37 cellular contexts compared by ENCODE assay signal in the genomic region with DNA sequence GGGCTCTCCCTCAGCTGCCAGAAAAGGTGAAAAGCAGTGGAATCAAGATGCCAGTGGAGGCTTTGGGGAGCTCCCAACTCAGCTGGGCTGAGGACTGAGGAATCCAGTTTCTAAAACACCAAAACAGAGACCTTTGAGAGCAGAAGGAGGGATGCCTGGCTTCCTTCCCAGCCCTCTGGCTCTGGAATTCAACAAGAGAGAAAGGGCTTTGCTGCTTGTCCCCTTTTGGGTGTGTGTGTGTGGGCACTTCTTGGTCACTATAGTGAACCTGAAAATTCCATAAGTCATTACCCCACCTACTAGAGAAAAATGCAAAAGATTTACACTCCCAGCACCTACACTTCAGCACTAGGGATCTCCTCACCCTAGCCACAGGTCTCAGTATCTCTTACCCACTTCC. TPM values are rescaled to one million over a fixed set of nuclear protein-coding genes. Genes with fewer than 3 reads are reported as not detected.
"Had no signal": no experiment of that assay in that cellular context is flagged by ENCODE, and none has a peak within 500 bp of the region (broad histone marks: within the 10 kb centered on the region; RNA-seq: fewer than 3 reads in every experiment).

No MANE protein-coding gene starts in this region.

- H3K4me3 Mint-ChIP-seq: activated B cell treated with CpG ODN at 0.5 μM for 24 hours; activated CD8-positive, alpha-beta T cell treated with anti-CD3 and anti-CD28 coated beads for 36 hours; activated naive CD8-positive, alpha-beta T cell; activated T-cell treated with anti-CD3 and anti-CD28 coated beads, Interleukin-2, amount 50 U/mL, for 4 hours; activated T-helper 17 cell treated with anti-CD3 and anti-CD28 coated beads, Interleukin-2, amount 50 U/mL, for 72 hours; central memory CD8-positive, alpha-beta T cell; effector memory CD8-positive, alpha-beta T cell; T-helper 17 cell; T-helper 2 cell treated with Interferon-gamma antibody and Interleukin-4, amounts not matched to agents 5 μg/mL and 100 μg/mL, for 36 hours had no signal

- DNase-seq: activated B cell treated with CpG ODN at 0.5 μM for 24 hours; activated CD4-positive, alpha-beta T cell treated with anti-CD3 and anti-CD28 coated beads for 48 hours; activated CD4-positive, alpha-beta T cell treated with anti-CD3 and anti-CD28 coated beads, Interleukin-2, amount 50 U/mL, for 1 hour; activated CD4-positive, alpha-beta T cell treated with anti-CD3 and anti-CD28 coated beads, Interleukin-2, amount 50 U/mL, for 48 hours; activated CD8-positive, alpha-beta T cell treated with anti-CD3 and anti-CD28 coated beads for 36 hours; activated effector memory CD4-positive, alpha-beta T cell treated with Interleukin-2 at 50 U/mL for 16 hours; activated gamma-delta T cell treated with Interleukin-2 at 50 U/mL for 16 hours; activated naive CD4-positive, alpha-beta T cell treated with anti-CD3 and anti-CD28 coated beads, Interleukin-2, amount 50 U/mL, for 16 hours; activated naive CD4-positive, alpha-beta T cell treated with Interleukin-2 at 50 U/mL for 16 hours; activated T-cell treated with anti-CD3 and anti-CD28 coated beads, Interleukin-2, amount 50 U/mL, for 4 hours; amniotic stem cell; anterior cingulate cortex; brain microvascular endothelial cell; dermis blood vessel endothelial cell; effector CD4-positive, alpha-beta T cell; effector memory CD8-positive, alpha-beta T cell; erythroblast; foreskin melanocyte; T-helper 1 cell; T-helper 17 cell; T1000; WERI-Rb-1 had no signal

- ATAC-seq: activated CD4-positive, CD25-positive, alpha-beta regulatory T cell treated with anti-CD3 and anti-CD28 coated beads, Interleukin-2, amount 50 U/mL, for 24 hours; activated CD8-positive, alpha-beta T cell treated with anti-CD3 and anti-CD28 coated beads for 36 hours; activated T-cell treated with anti-CD3 and anti-CD28 coated beads, Interleukin-2, amount 50 U/mL, for 4 hours; activated T-helper 17 cell treated with anti-CD3 and anti-CD28 coated beads, Interleukin-2, amount 50 U/mL, for 72 hours; effector memory CD8-positive, alpha-beta T cell; gastroesophageal sphincter; T-helper 17 cell had no signal

- H3K36me3 ChIP-seq: brain microvascular endothelial cell, esophagus muscularis mucosa, gastroesophageal sphincter, WERI-Rb-1 had no signal

- FAIRE-seq: astrocyte, bronchial epithelial cell had no signal

- H3K4me1 Mint-ChIP-seq: activated B cell treated with CpG ODN at 0.5 μM for 24 hours; activated T-helper 17 cell treated with anti-CD3 and anti-CD28 coated beads, Interleukin-2, amount 50 U/mL, for 72 hours; T-helper 17 cell had no signal

- H3K4me1 ChIP-seq: esophagus muscularis mucosa, gastroesophageal sphincter had no signal

- H3K27ac ChIP-seq: brain microvascular endothelial cell, coronary artery, esophagus muscularis mucosa, gastroesophageal sphincter, WERI-Rb-1 had no signal

- H3K27ac Mint-ChIP-seq: activated B cell treated with CpG ODN at 0.5 μM for 24 hours; activated CD8-positive, alpha-beta T cell treated with anti-CD3 and anti-CD28 coated beads for 36 hours; activated naive CD8-positive, alpha-beta T cell; activated T-helper 17 cell treated with anti-CD3 and anti-CD28 coated beads, Interleukin-2, amount 50 U/mL, for 72 hours; effector memory CD8-positive, alpha-beta T cell; T-helper 17 cell; T-helper 2 cell treated with Interferon-gamma antibody and Interleukin-4, amounts not matched to agents 5 μg/mL and 100 μg/mL, for 36 hours had no signal

- H3K9me3 Mint-ChIP-seq: effector memory CD8-positive, alpha-beta T cell had no signal

- H3K4me3 ChIP-seq: coronary artery, esophagus muscularis mucosa, gastroesophageal sphincter had no signal

- H3K27me3 ChIP-seq: brain microvascular endothelial cell had no signal

RNA-seq across cellular contexts. Expression of a gene that starts 30.3 kb away (rescaled TPM):
- total RNA-seq: activated B cell treated with CpG ODN at 0.5 μM for 24 hours; activated CD8-positive, alpha-beta T cell treated with anti-CD3 and anti-CD28 coated beads for 36 hours; activated T-helper 17 cell treated with anti-CD3 and anti-CD28 coated beads, Interleukin-2, amount 50 U/mL, for 72 hours; astrocyte; bronchial epithelial cell; cardiac septum; cerebellum; dermis blood vessel endothelial cell; esophagus muscularis mucosa; fibroblast of villous mesenchyme; gastroesophageal sphincter; glomerular endothelial cell; T-helper 17 cell had no signal
- polyA plus RNA-seq: adipose tissue had no signal
